Comparison of ENCODE assay signal across 8 cellular contexts in genomic region chr3:45226206-45226915, GRCh38. TPM values are rescaled to one million over a fixed set of nuclear protein-coding genes. Genes with fewer than 3 reads are reported as not detected.
DNase-seq lines count a peak whose midpoint lies in the region; ATAC-seq and TF ChIP-seq lines count a peak whose summit lies in the region.

Gene TMEM158 (minus strand): TSS chr3:45226287. CDS start chr3:45226027, 260 bp downstream.

- intact Hi-C loops in MCF 10A (cut with micrococcal nuclease): no loop called here

- H3K4me3 ChIP-seq in CD8-positive, alpha-beta memory T cell (ENCODE audit: low read length): peak within 1 kb of the TSS; percentile 14
- H3K4me3 ChIP-seq in skeletal muscle tissue (ENCODE audit: low read length in 3 of 3): peak within 1 kb of the TSS; percentile 57 to 68 (median 68)

- peak within 1 kb of the TSS; percentile 34 to 86 (median 74) for H3K4me3 Mint-ChIP-seq in CD8-positive, alpha-beta memory T cell
- peak within 1 kb of the TSS; percentile 77 for H3K4me3 Mint-ChIP-seq in MCF 10A (ENCODE audit: unreplicated experiment)

- no TSS peak for BruUV-seq in MCF 10A (replicated peaks; lab: Mats Ljungman, UMichigan)

- no peaks in the 10 kb centered on the region for H3K36me3 ChIP-seq in CD8-positive, alpha-beta memory T cell (ENCODE audit: insufficient read depth, low read length)
- H3K36me3 ChIP-seq in skeletal muscle tissue (ENCODE audit: control insufficient read depth in 3 of 3, insufficient read depth in 3 of 3, low read length in 3 of 3): no peaks in the 10 kb centered on the region

- no peak within 1 kb of the TSS for H3K27ac ChIP-seq in CD8-positive, alpha-beta memory T cell (ENCODE audit: low read depth, low read length)
- H3K27ac ChIP-seq in VCaP: peak within 1 kb of the TSS; percentile 79
- no peak within 1 kb of the TSS for H3K27ac ChIP-seq in skeletal muscle tissue (ENCODE audit: low read depth, low read length)

- H3K27me3 ChIP-seq in CD8-positive, alpha-beta memory T cell (ENCODE audit: insufficient read depth, low read length, poor library complexity, severe bottlenecking): peaks cover 27% of the 10 kb centered on the region
- H3K27me3 ChIP-seq in skeletal muscle tissue (ENCODE audit: control insufficient read depth in 3 of 3, insufficient read depth in 3 of 3, low read length in 3 of 3): peaks cover 7 to 13% (median 10%) of the 10 kb centered on the region in 3 donors

- peak; percentile 42 to 67 (median 47) for DNase-seq in CD8-positive, alpha-beta memory T cell
- DNase-seq in KBM-7 (peak; percentile 27), MCF 10A (ENCODE audit: unreplicated experiment) (peak; percentile 84), iPS-NIHi11 (ENCODE audit: low spot score) (peak; percentile 95)

- no peaks in the 10 kb centered on the region for H3K9me3 ChIP-seq in CD8-positive, alpha-beta memory T cell (ENCODE audit: low read length)
- no peaks in the 10 kb centered on the region for H3K9me3 ChIP-seq in skeletal muscle tissue (ENCODE audit: control insufficient read depth in 3 of 3, low read length in 3 of 3)

- peaks cover 11 to 18% (median 15%) of the 10 kb centered on the region in 3 donors for H3K4me1 Mint-ChIP-seq in CD8-positive, alpha-beta memory T cell
- peaks cover 6% of the 10 kb centered on the region for H3K4me1 Mint-ChIP-seq in MCF 10A (ENCODE audit: insufficient read depth, unreplicated experiment)

- in situ Hi-C loops in KBM-7 (cut with MboI; ENCODE audit: low pct_unique_long_range_greater_than_20kb, low sequenced_read_pairs): loop anchor here (10.0 kb wide), 1 partner anchor 268 kb away; no protein-coding TSS in a partner anchor

- H3K9me3 Mint-ChIP-seq in CD8-positive, alpha-beta memory T cell: no peaks in the 10 kb centered on the region
- H3K9me3 Mint-ChIP-seq in MCF 10A (ENCODE audit: unreplicated experiment): no peaks in the 10 kb centered on the region

- peaks cover 0 to 2% (median 0%) of the 10 kb centered on the region in 3 donors for H3K36me3 Mint-ChIP-seq in CD8-positive, alpha-beta memory T cell
- H3K36me3 Mint-ChIP-seq in MCF 10A (ENCODE audit: insufficient read depth, unreplicated experiment): no peaks in the 10 kb centered on the region

- ATAC-seq in GM21423 (IDR thresholded peaks at IDR 0.05; ENCODE audit: unreplicated experiment): peak; percentile 74
- no peak for ATAC-seq in HG03097 (IDR thresholded peaks at IDR 0.05; ENCODE audit: low FRiP score, unreplicated experiment)

- TF ChIP-seq CTCF in VCaP (conservative IDR thresholded peaks at IDR 0.05) (no peak), MCF 10A (IDR thresholded peaks at IDR 0.05; ENCODE audit: unreplicated experiment) (no peak)

- peaks cover 57 to 82% of the 10 kb centered on the region in 2 donors for H3K27me3 Mint-ChIP-seq in CD8-positive, alpha-beta memory T cell
- H3K27me3 Mint-ChIP-seq in MCF 10A (ENCODE audit: insufficient read depth, unreplicated experiment): peaks cover 43% of the 10 kb centered on the region

- peaks cover 15% of the 10 kb centered on the region for H3K4me1 ChIP-seq in CD8-positive, alpha-beta memory T cell (ENCODE audit: insufficient read depth, low read length)
- peaks cover 5 to 11% (median 5%) of the 10 kb centered on the region in 3 donors for H3K4me1 ChIP-seq in skeletal muscle tissue (ENCODE audit: control insufficient read depth in 3 of 3, insufficient read depth in 3 of 3, low read length in 3 of 3)

- H3K27ac Mint-ChIP-seq in CD8-positive, alpha-beta memory T cell: no peak within 1 kb of the TSS
- H3K27ac Mint-ChIP-seq in MCF 10A (ENCODE audit: low read depth, unreplicated experiment): no peak within 1 kb of the TSS

- POLR2A ChIA-PET in CD8-positive, alpha-beta memory T cell (lab: Charles Lee): no interaction called here
- POLR2A ChIA-PET in MCF 10A (lab: Yijun Ruan, JAX): interaction anchor here (0.6 to 1.2 kb wide), 3 partner anchors 185 to 615 kb away, joined by 3 to 4 read pairs (median 3); partner anchors contain the start of gene SACM1L

- CTCF ChIA-PET in CD8-positive, alpha-beta memory T cell (lab: Charles Lee): interaction anchor here (1.5 kb wide), 1 partner anchor 17 kb away, joined by 4 read pairs; no protein-coding TSS in a partner anchor
- CTCF ChIA-PET in MCF 10A (lab: Yijun Ruan, JAX): interaction anchor here (0.6 to 3.1 kb wide), 7 partner anchors 171 to 277 kb away, joined by 3 to 10 read pairs (median 4); no protein-coding TSS in a partner anchor

- H3K9ac ChIP-seq in skeletal muscle tissue (ENCODE audit: low read depth in 1 of 3, low read length in 3 of 3): peak within 1 kb of the TSS; percentile 57 to 73 (median 64)

RNA-seq across cellular contexts. Expression of gene TMEM158, which starts in this region (rescaled TPM):
- total RNA-seq in CD8-positive, alpha-beta memory T cell: under 1 TPM; 0.11 to 0.13 TPM
- polyA plus RNA-seq in CD8-positive, alpha-beta memory T cell: not detected
- 1.4 and 1.9 TPM in 2 replicates for total RNA-seq in MCF 10A (2022)
- total RNA-seq in skeletal muscle tissue: 0.52 TPM

Comparison
In these comparisons a context has a peak if more than half of its experiments do, and no peak if none do; other contexts are left out.
1. Peak in DNase-seq and H3K4me3 ChIP-seq in CD8-positive, alpha-beta memory T cell; RNA of the gene not detected or under 1 TPM.
2. DNase-seq: peak in every context shown above with its lines; median percentile 95 in iPS-NIHi11; 84 in MCF 10A; 47 in CD8-positive, alpha-beta memory T cell; 27 in KBM-7.